ENCODE assay signal across 8 cellular contexts in genomic region chr1:95073446-95073845, GRCh38. TPM values are rescaled to one million over a fixed set of nuclear protein-coding genes. Genes with fewer than 3 reads are reported as not detected.
DNase-seq lines count a peak whose midpoint lies in the region; TF ChIP-seq lines count a peak whose summit lies in the region.

No MANE protein-coding gene starts in this region.

- TF ChIP-seq POLR2A in testis (IDR thresholded peaks at IDR 0.05), result no peak

- H3K4me3 ChIP-seq in testis, result peak overlapping the region; percentile 68 to 98

- 8 to 13% methylated on average over 3 of the region's 3 CpGs for WGBS in testis, 2 donors

- H3K9me3 Mint-ChIP-seq in T-helper 1 cell treated with Interleukin-12 subunit alpha and Interleukin-12 subunit beta and Interleukin-4 antibody, amounts not matched to agents 30 μg/mL and 1 μg/mL, for 36 hours, result no peaks in the 10 kb centered on the region
- H3K9me3 Mint-ChIP-seq in activated naive CD8-positive, alpha-beta T cell (ENCODE audit: low read depth), result no peaks in the 10 kb centered on the region
- no peaks in the 10 kb centered on the region for H3K9me3 Mint-ChIP-seq in immature natural killer cell

- H3K36me3 ChIP-seq in testis (ENCODE audit: low read depth, missing control alignments), result no peaks in the 10 kb centered on the region

- no peak for TF ChIP-seq CTCF in testis (IDR thresholded peaks at IDR 0.05)

- no peaks in the 10 kb centered on the region for H3K4me1 ChIP-seq in testis

- no peaks in the 10 kb centered on the region for H3K27me3 Mint-ChIP-seq in T-helper 1 cell treated with Interleukin-12 subunit alpha and Interleukin-12 subunit beta and Interleukin-4 antibody, amounts not matched to agents 30 μg/mL and 1 μg/mL, for 36 hours (ENCODE audit: low read depth)
- no peaks in the 10 kb centered on the region for H3K27me3 Mint-ChIP-seq in activated naive CD8-positive, alpha-beta T cell
- H3K27me3 Mint-ChIP-seq in immature natural killer cell (ENCODE audit: low read depth in 3 of 3), result peaks cover 6 to 13% (median 13%) of the 10 kb centered on the region in 3 donors

- no peak for DNase-seq in T-helper 1 cell
- no peak for DNase-seq in immature natural killer cell
- DNase-seq in testis, result no peak
- no peak for DNase-seq in NCI-H2227 (lab: John Stamatoyannopoulos, UW; ENCODE audit: unreplicated experiment)
- DNase-seq in NCI-H1436 treated with DMSO at 0.1 percent for 48 hours (lab: John Stamatoyannopoulos, UW), result no peak
- no peak for DNase-seq in SHP77 treated with DMSO at 0.1 percent for 48 hours (lab: John Stamatoyannopoulos, UW)

- peak overlapping the region; percentile 91 for H3K4me3 Mint-ChIP-seq in T-helper 1 cell treated with Interleukin-12 subunit alpha and Interleukin-12 subunit beta and Interleukin-4 antibody, amounts not matched to agents 30 μg/mL and 1 μg/mL, for 36 hours
- H3K4me3 Mint-ChIP-seq in activated naive CD8-positive, alpha-beta T cell, result peak overlapping the region; percentile 100
- H3K4me3 Mint-ChIP-seq in immature natural killer cell, result peak overlapping the region; percentile 95 to 98 (median 98)

- peak overlapping the region; percentile 82 for H3K27ac Mint-ChIP-seq in T-helper 1 cell treated with Interleukin-12 subunit alpha and Interleukin-12 subunit beta and Interleukin-4 antibody, amounts not matched to agents 30 μg/mL and 1 μg/mL, for 36 hours
- H3K27ac Mint-ChIP-seq in activated naive CD8-positive, alpha-beta T cell, result peak overlapping the region; percentile 98
- peak overlapping the region; percentile 85 to 98 (median 94) for H3K27ac Mint-ChIP-seq in immature natural killer cell

- intact Hi-C loops in testis (cut with DNase I; ENCODE audit: low total_unique reads), result no loop called here

- H3K36me3 Mint-ChIP-seq in T-helper 1 cell treated with Interleukin-12 subunit alpha and Interleukin-12 subunit beta and Interleukin-4 antibody, amounts not matched to agents 30 μg/mL and 1 μg/mL, for 36 hours (ENCODE audit: low read depth), result no peaks in the 10 kb centered on the region
- peaks cover 3% of the 10 kb centered on the region for H3K36me3 Mint-ChIP-seq in activated naive CD8-positive, alpha-beta T cell
- H3K36me3 Mint-ChIP-seq in immature natural killer cell, result peaks cover 0 to 4% (median 0%) of the 10 kb centered on the region in 3 donors

- no peaks in the 10 kb centered on the region for H3K27me3 ChIP-seq in testis

- H3K4me1 Mint-ChIP-seq in T-helper 1 cell treated with Interleukin-12 subunit alpha and Interleukin-12 subunit beta and Interleukin-4 antibody, amounts not matched to agents 30 μg/mL and 1 μg/mL, for 36 hours (ENCODE audit: low read depth), result peaks cover 12% of the 10 kb centered on the region
- peaks cover 22% of the 10 kb centered on the region for H3K4me1 Mint-ChIP-seq in activated naive CD8-positive, alpha-beta T cell (ENCODE audit: low read depth)
- H3K4me1 Mint-ChIP-seq in immature natural killer cell, result peaks cover 12 to 22% of the 10 kb centered on the region in 2 donors

- peak overlapping the region in 1 of 2 donors; percentile 87 for H3K27ac ChIP-seq in testis

- no peaks in the 10 kb centered on the region for H3K9me3 ChIP-seq in testis

RNA-seq across cellular contexts. Expression of gene ALG14, which starts 0.7 kb away (rescaled TPM):
- polyA plus RNA-seq in immature natural killer cell (1 to 10 TPM; 3.1 to 5.4 (median 3.2) TPM), testis (ENCODE audit: insufficient read depth, low read depth, low replicate concordance) (24.1 TPM)
- total RNA-seq in testis, result 1 to 10 TPM; 3.3 to 5.3 TPM

RNA-seq across cellular contexts. Expression of gene TLCD4, which starts 43.7 kb away (rescaled TPM):
- polyA plus RNA-seq in immature natural killer cell, result not detected
- total RNA-seq in testis, result 10 to 100 TPM in 1 of 2 donors, 1 to 10 TPM in 1; 7.2 to 25.2 TPM
- polyA plus RNA-seq in testis (ENCODE audit: insufficient read depth, low read depth, low replicate concordance), result 8.3 TPM
